2 cellular contexts compared by ENCODE assay signal in the genomic region with DNA sequence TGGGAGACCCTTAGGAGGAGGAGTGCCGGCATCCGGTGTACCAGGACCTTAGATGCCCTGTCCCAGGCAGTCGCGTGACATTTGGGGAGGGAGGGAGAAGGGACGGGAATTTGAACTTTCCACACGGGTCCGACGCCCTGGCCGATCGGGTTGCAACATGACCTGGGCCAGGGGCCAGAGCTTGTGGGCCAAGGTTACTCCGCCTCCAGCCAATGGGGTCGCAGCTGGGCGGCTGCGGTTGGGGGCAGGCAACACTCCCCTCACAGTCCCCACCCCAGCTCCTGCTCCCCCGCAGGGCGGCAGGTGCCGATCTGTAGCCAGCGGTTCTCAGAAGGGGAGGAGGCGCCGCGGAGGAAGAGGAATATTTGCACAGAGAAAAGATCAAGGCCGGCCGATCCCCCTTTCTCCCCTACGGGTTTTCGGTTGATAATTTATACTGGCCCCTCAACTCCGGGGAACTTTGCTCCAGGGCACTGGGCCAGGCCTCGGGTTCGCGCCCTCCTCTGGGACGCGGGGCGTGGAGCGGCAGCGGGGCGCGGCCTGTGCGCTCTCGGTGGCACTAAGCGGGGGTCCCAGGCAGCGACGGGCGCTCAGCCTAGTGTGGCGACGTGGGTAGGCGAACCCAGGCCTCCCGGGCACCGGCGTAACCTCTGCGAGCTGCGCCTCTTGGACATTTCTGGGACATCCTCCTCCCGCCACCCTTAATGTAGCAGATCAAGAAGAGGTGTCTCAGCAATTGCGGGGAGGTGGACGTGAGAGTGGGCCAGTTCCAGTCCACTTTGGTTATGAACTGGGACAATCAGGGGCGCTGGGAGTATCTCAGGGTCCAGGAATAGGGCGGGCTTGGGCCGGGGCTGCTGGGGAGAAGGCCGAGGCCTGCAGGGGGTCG.
TF ChIP-seq lines count a peak whose summit lies in the region.

No MANE protein-coding gene starts in this region.

TF ChIP-seq in IMR-90, 13 proteins besides CTCF, POLR2A, EP300 and RAD21:
- TF ChIP-seq MAZ (IDR thresholded peaks at IDR 0.05; ENCODE audit: borderline replicate concordance, low read depth, low read length) (no peak), RFX5 (IDR thresholded peaks at IDR 0.05; ENCODE audit: low read depth, low read length) (no peak), CEBPB (IDR thresholded peaks at IDR 0.05; ENCODE audit: low read depth, low read length) (no peak), RCOR1 (IDR thresholded peaks at IDR 0.05; ENCODE audit: insufficient replicate concordance, low read length) (no peak), MXI1 (IDR thresholded peaks at IDR 0.05; ENCODE audit: borderline replicate concordance, low read depth, low read length) (no peak), CHD1 (IDR thresholded peaks at IDR 0.05; ENCODE audit: low read depth, low read length) (no peak), SMC3 (IDR thresholded peaks at IDR 0.05; ENCODE audit: low read depth, low read length) (no peak), FOS (IDR thresholded peaks at IDR 0.05; ENCODE audit: low read depth, low read length) (no peak), NFE2L2 (IDR thresholded peaks at IDR 0.05; ENCODE audit: low read depth, low read length) (no peak), MAFK (IDR thresholded peaks at IDR 0.05; ENCODE audit: low read depth, low read length) (no peak), BHLHE40 (IDR thresholded peaks at IDR 0.05; ENCODE audit: low read depth, low read length) (no peak)
- TF ChIP-seq, protein P1, sequence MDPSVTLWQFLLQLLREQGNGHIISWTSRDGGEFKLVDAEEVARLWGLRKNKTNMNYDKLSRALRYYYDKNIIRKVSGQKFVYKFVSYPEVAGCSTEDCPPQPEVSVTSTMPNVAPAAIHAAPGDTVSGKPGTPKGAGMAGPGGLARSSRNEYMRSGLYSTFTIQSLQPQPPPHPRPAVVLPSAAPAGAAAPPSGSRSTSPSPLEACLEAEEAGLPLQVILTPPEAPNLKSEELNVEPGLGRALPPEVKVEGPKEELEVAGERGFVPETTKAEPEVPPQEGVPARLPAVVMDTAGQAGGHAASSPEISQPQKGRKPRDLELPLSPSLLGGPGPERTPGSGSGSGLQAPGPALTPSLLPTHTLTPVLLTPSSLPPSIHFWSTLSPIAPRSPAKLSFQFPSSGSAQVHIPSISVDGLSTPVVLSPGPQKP (IDR thresholded peaks at IDR 0.05; ENCODE audit: borderline replicate concordance, low read depth, low read length): no peak
- TF ChIP-seq, protein P2, sequence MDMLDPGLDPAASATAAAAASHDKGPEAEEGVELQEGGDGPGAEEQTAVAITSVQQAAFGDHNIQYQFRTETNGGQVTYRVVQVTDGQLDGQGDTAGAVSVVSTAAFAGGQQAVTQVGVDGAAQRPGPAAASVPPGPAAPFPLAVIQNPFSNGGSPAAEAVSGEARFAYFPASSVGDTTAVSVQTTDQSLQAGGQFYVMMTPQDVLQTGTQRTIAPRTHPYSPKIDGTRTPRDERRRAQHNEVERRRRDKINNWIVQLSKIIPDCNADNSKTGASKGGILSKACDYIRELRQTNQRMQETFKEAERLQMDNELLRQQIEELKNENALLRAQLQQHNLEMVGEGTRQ (IDR thresholded peaks at IDR 0.05; ENCODE audit: low read depth, low read length): no peak

TF ChIP-seq in H1, 55 proteins besides CTCF, POLR2A, EP300 and RAD21:
- TF ChIP-seq SIN3A (conservative IDR thresholded peaks at IDR 0.05 in 1 of 2, IDR thresholded peaks at IDR 0.05 in 1 of 2; ENCODE audit: low read depth in 1 of 2, low read length in 2 of 2) (no peak), EZH2 (IDR thresholded peaks at IDR 0.05; ENCODE audit: low read depth, low read length, severe bottlenecking) (peak; percentile 30), RXRA (IDR thresholded peaks at IDR 0.05; ENCODE audit: insufficient read depth, low read depth, low read length) (no peak), FOSL1 (IDR thresholded peaks at IDR 0.05; ENCODE audit: insufficient read depth, low read depth, low read length) (no peak), CREB1 (IDR thresholded peaks at IDR 0.05) (peak; percentile 5; the same call in 1 of the 2 replicates), KDM4A (IDR thresholded peaks at IDR 0.05; ENCODE audit: low read depth, low read length, severe bottlenecking) (peak; percentile 61), CEBPB (IDR thresholded peaks at IDR 0.05; ENCODE audit: low read depth, low read length) (peak; percentile 91), TCF12 (IDR thresholded peaks at IDR 0.05; ENCODE audit: low read depth, low read length) (0 out of 2 replicates have a peak, but pooled peaks have one; percentile 84), RNF2 (IDR thresholded peaks at IDR 0.05; ENCODE audit: borderline replicate concordance, low read depth, low read length, missing control alignments, poor library complexity, severe bottlenecking) (no peak), TAF7 (optimal IDR thresholded peaks at IDR 0.05; ENCODE audit: borderline replicate concordance, low read depth, low read length) (no peak), SIRT6 (IDR thresholded peaks at IDR 0.05; ENCODE audit: low read length) (no peak), SUZ12 (IDR thresholded peaks at IDR 0.05; ENCODE audit: low read length) (peak; percentile 55), MAFK (IDR thresholded peaks at IDR 0.05; ENCODE audit: low read depth, low read length) (no peak), CHD2 (IDR thresholded peaks at IDR 0.05; ENCODE audit: low read length) (0 out of 2 replicates have a peak, but pooled peaks have one; percentile 26), SP1 (IDR thresholded peaks at IDR 0.05; ENCODE audit: low read depth, low read length) (peak; percentile 41; the same call in 1 of the 2 replicates), PHF8 (conservative IDR thresholded peaks at IDR 0.05; ENCODE audit: low read depth, low read length) (no peak), RBBP5 (IDR thresholded peaks at IDR 0.05; ENCODE audit: borderline replicate concordance, low read depth, low read length) (peak; percentile 78), SAP30 (IDR thresholded peaks at IDR 0.05; ENCODE audit: insufficient read depth, insufficient replicate concordance, low read length) (no peak), POLR2AphosphoS5 (IDR thresholded peaks at IDR 0.05; ENCODE audit: low read depth, low read length) (no peak), SIX5 (IDR thresholded peaks at IDR 0.05; ENCODE audit: low read depth, low read length) (no peak), HDAC2 (IDR thresholded peaks at IDR 0.05; ENCODE audit: borderline replicate concordance in 1 of 2, low read depth in 2 of 2, low read length in 2 of 2) (peak in 1 of 2 experiments; percentile 22; a peak in 1 of 4 replicates), ASH2L (IDR thresholded peaks at IDR 0.05; ENCODE audit: low read length) (peak; percentile 87), TEAD4 (IDR thresholded peaks at IDR 0.05; ENCODE audit: low read depth, low read length) (peak; percentile 28; the same call in 1 of the 2 replicates), CTBP2 (IDR thresholded peaks at IDR 0.05; ENCODE audit: borderline replicate concordance, insufficient read depth, insufficient read length, low read length) (peak; percentile 75), ZNF274 (IDR thresholded peaks at IDR 0.05; ENCODE audit: borderline replicate concordance, extremely low read depth, low read length) (no peak), EGR1 (IDR thresholded peaks at IDR 0.05; ENCODE audit: borderline replicate concordance, low read depth, low read length) (0 out of 2 replicates have a peak, but pooled peaks have one; percentile 32)
- TF ChIP-seq, protein P3, sequence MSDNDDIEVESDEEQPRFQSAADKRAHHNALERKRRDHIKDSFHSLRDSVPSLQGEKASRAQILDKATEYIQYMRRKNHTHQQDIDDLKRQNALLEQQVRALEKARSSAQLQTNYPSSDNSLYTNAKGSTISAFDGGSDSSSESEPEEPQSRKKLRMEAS (IDR thresholded peaks at IDR 0.05): peak; percentile 36; the same call in 1 of the 2 replicates
